Comparison of ENCODE assay signal across 23 cellular contexts in genomic region chr7:28858206-28858605, GRCh38.
DNase-seq lines count a peak whose midpoint lies in the region; ATAC-seq, FAIRE-seq and TF ChIP-seq lines count a peak whose summit lies in the region.
"Had no signal": no experiment of that assay in that cellular context is flagged by ENCODE, and none has a peak within 500 bp of the region (broad histone marks: within the 10 kb centered on the region; RNA-seq: fewer than 3 reads in every experiment).

No MANE protein-coding gene starts in this region.

- intact Hi-C loops in sigmoid colon (cut with DNase I), result loop anchor here (10.0 kb wide), 1 partner anchor 173 kb away; no protein-coding TSS in a partner anchor

- no peak for TF ChIP-seq EP300 in sigmoid colon (IDR thresholded peaks at IDR 0.05)

- no peaks in the 10 kb centered on the region for H3K36me3 ChIP-seq in astrocyte (ENCODE audit: insufficient read depth, low read length)
- H3K36me3 ChIP-seq in sigmoid colon, result no peaks in the 10 kb centered on the region
- H3K36me3 ChIP-seq: esophagus squamous epithelium, right atrium auricular region had no signal

- peak; percentile 67 for FAIRE-seq in astrocyte (lab: Jason Lieb, UNC)
- FAIRE-seq: HTR-8/SVneo, islet of Langerhans had no signal

- H3K4me1 Mint-ChIP-seq in astrocyte (ENCODE audit: low read depth, unreplicated experiment), result peaks cover 45% of the 10 kb centered on the region

- no peak overlapping the region for H3K4me3 Mint-ChIP-seq in astrocyte (ENCODE audit: unreplicated experiment)
- H3K4me3 Mint-ChIP-seq: CD8-positive, alpha-beta T cell had no signal

- H3K27me3 ChIP-seq in astrocyte (ENCODE audit: insufficient read depth, low read length) (peaks cover 8% of the 10 kb centered on the region), sigmoid colon (no peaks in the 10 kb centered on the region)
- H3K27me3 ChIP-seq: right atrium auricular region had no signal

- H3K4me1 ChIP-seq in astrocyte (ENCODE audit: insufficient read depth, low read length) (peaks cover 25% of the 10 kb centered on the region), sigmoid colon (peaks cover 0 to 19% (median 12%) of the 10 kb centered on the region in 4 donors)

- no peaks in the 10 kb centered on the region for H4K20me1 ChIP-seq in astrocyte (ENCODE audit: insufficient read depth, low read length)

- H3K79me2 ChIP-seq in astrocyte (ENCODE audit: insufficient read depth, low read length), result no peaks in the 10 kb centered on the region

- H2AFZ ChIP-seq in astrocyte (ENCODE audit: low read depth, low read length), result no peak overlapping the region

- DNase-seq in AG04449 (ENCODE audit: low read depth, low spot score), result peak; percentile 59
- peak; percentile 70 for DNase-seq in HS-5 (ENCODE audit: low read depth)
- DNase-seq in astrocyte (ENCODE audit: low read depth), result peak; percentile 82
- DNase-seq in fibroblast of pulmonary artery (ENCODE audit: low read depth), result peak; percentile 20
- DNase-seq in sigmoid colon, result no peak
- DNase-seq: activated CD8-positive, alpha-beta memory T cell treated with anti-CD3 and anti-CD28 coated beads for 24 hours; caudate nucleus; CD8-positive, alpha-beta T cell; DMS53; esophagus squamous epithelium; NCI-H1436; NCI-H2171 treated with DMSO at 0.1 percent for 48 hours; NCI-H774; occipital lobe; stimulated activated CD4-positive, alpha-beta T cell treated with anti-CD3 and anti-CD28 coated beads, Interleukin-15, amount 100 ng/mL, for 24 hours; T1000 had no signal

- 39 to 65% methylated on average over 1 of the region's 1 CpG for WGBS in sigmoid colon, 2 donors

- H3K4me3 ChIP-seq in AG04449 (ENCODE audit: low read depth, low read length) (no peak overlapping the region), astrocyte (ENCODE audit: insufficient read depth, low read depth, low read length) (no peak overlapping the region), fibroblast of pulmonary artery (replicated peaks; ENCODE audit: low read depth, low read length) (no peak overlapping the region), sigmoid colon (no peak overlapping the region)
- H3K4me3 ChIP-seq: esophagus squamous epithelium, right atrium auricular region had no signal

- H3K36me3 Mint-ChIP-seq in astrocyte (ENCODE audit: low read depth, unreplicated experiment), result no peaks in the 10 kb centered on the region
- H3K36me3 Mint-ChIP-seq: CD8-positive, alpha-beta T cell had no signal

- no peaks in the 10 kb centered on the region for H3K27me3 Mint-ChIP-seq in astrocyte (ENCODE audit: low read depth, unreplicated experiment)

- TF ChIP-seq CTCF in AG04449 (IDR thresholded peaks at IDR 0.05; ENCODE audit: insufficient read depth, low read length, missing control alignments) (no peak), astrocyte (IDR thresholded peaks at IDR 0.05; ENCODE audit: insufficient read depth, low read depth, low read length) (no peak), fibroblast of pulmonary artery (IDR thresholded peaks at IDR 0.05; ENCODE audit: low read length, missing control alignments) (no peak), sigmoid colon (IDR thresholded peaks at IDR 0.05) (no peak)

- H3K9me3 Mint-ChIP-seq in astrocyte (ENCODE audit: unreplicated experiment), result no peaks in the 10 kb centered on the region
- H3K9me3 Mint-ChIP-seq: CD8-positive, alpha-beta T cell had no signal

- H3K27ac ChIP-seq in astrocyte (ENCODE audit: low read depth, low read length) (no peak overlapping the region), sigmoid colon (no peak overlapping the region)
- H3K27ac ChIP-seq: esophagus squamous epithelium, right atrium auricular region had no signal

- no peak for TF ChIP-seq POLR2A in sigmoid colon (IDR thresholded peaks at IDR 0.05)

- no peak for ATAC-seq in HG03469 (IDR thresholded peaks at IDR 0.05; ENCODE audit: unreplicated experiment)
- ATAC-seq in HG02678 (IDR thresholded peaks at IDR 0.05; ENCODE audit: unreplicated experiment), result no peak
- ATAC-seq in GM19455 (IDR thresholded peaks at IDR 0.05; ENCODE audit: unreplicated experiment), result no peak
- ATAC-seq: activated CD4-positive, CD25-positive, alpha-beta regulatory T cell treated with anti-CD3 and anti-CD28 coated beads, Interleukin-2, amount 50 U/mL, for 24 hours; CD8-positive, alpha-beta T cell had no signal

- CTCF ChIA-PET in AG04449 (lab: Yijun Ruan, JAX), result interaction anchor here (1.2 to 1.4 kb wide), 3 partner anchors 63 to 470 kb away, joined by 3 to 4 read pairs (median 3); no protein-coding TSS in a partner anchor

- H3K9me3 ChIP-seq in astrocyte (ENCODE audit: insufficient read depth, low read depth, low read length) (no peaks in the 10 kb centered on the region), sigmoid colon (no peaks in the 10 kb centered on the region)
- H3K9me3 ChIP-seq: esophagus squamous epithelium, right atrium auricular region had no signal

- no peak overlapping the region for H3K27ac Mint-ChIP-seq in astrocyte (ENCODE audit: unreplicated experiment)
- H3K27ac Mint-ChIP-seq: CD8-positive, alpha-beta T cell had no signal

- POLR2A ChIA-PET in AG04449 (lab: Yijun Ruan, JAX), result interaction anchor here (1.1 kb wide), 1 partner anchor 796 kb away, joined by 3 read pairs; no protein-coding TSS in a partner anchor

- H3K4me2 ChIP-seq in astrocyte (ENCODE audit: low read length), result no peak overlapping the region

- no peak overlapping the region for H3K9ac ChIP-seq in astrocyte (ENCODE audit: low read length)
